In the genomic region with DNA sequence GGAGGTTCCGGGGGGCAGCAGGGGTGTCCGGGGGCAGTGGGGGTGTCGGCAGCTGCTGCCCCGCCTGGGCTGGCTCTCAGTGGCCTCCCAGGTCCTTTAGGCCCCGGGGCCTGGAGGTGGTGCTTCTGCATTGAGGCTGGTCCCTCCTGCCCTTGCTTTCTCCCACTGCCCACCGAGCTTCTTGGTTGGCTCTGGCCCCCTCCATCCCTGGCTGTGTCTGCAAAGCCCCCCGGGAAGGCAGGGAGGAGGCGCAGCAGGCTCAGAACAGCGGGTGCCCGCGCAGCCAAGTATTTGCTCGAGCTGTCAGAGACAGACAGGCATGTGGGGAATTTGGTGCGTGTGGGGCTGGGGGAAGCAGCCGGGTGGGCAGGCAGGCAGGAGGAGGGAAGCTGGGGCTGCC, we compare ENCODE assay signal across 9 cellular contexts. TPM values are rescaled to one million over a fixed set of nuclear protein-coding genes. Genes with fewer than 3 reads are reported as not detected.
DNase-seq lines count a peak whose midpoint lies in the region; ATAC-seq and TF ChIP-seq lines count a peak whose summit lies in the region.
"Had no signal": no experiment of that assay in that cellular context is flagged by ENCODE, and none has a peak within 500 bp of the region (broad histone marks: within the 10 kb centered on the region; RNA-seq: fewer than 3 reads in every experiment).

No MANE protein-coding gene starts in this region.

- H3K36me3 Mint-ChIP-seq in activated naive CD4-positive, alpha-beta T cell treated with anti-CD3 and anti-CD28 coated beads, Interleukin-2, amount 50 U/mL, for 72 hours, result no peaks in the 10 kb centered on the region

- H3K36me3 ChIP-seq in Loucy (ENCODE audit: insufficient read depth, low read length) (peaks cover 23% of the 10 kb centered on the region; the same call in 1 of the 2 replicates), colonic mucosa (no peaks in the 10 kb centered on the region), lung (ENCODE audit: control insufficient read depth in 2 of 2, insufficient read depth in 2 of 2, low read length in 2 of 2) (no peaks in the 10 kb centered on the region), tibial nerve (no peaks in the 10 kb centered on the region)

- intact Hi-C loops in colonic mucosa (cut with DNase I), result no loop called here

- H3K4me1 ChIP-seq in Loucy (ENCODE audit: insufficient read depth, low read length, poor library complexity, severe bottlenecking) (peaks cover 80% of the 10 kb centered on the region), colonic mucosa (peaks cover 21% of the 10 kb centered on the region), lung (ENCODE audit: control insufficient read depth in 2 of 2, insufficient read depth in 2 of 2, low read length in 2 of 2) (peaks cover 24 to 60% of the 10 kb centered on the region in 2 donors), tibial nerve (peaks cover 0 to 100% (median 93%) of the 10 kb centered on the region in 4 donors)

- no peaks in the 10 kb centered on the region for H3K27me3 ChIP-seq in Loucy (ENCODE audit: insufficient read depth, low read length, poor library complexity, severe bottlenecking)
- no peaks in the 10 kb centered on the region for H3K27me3 ChIP-seq in colonic mucosa
- H3K27me3 ChIP-seq in lung (ENCODE audit: control insufficient read depth, insufficient read depth), result no peaks in the 10 kb centered on the region
- H3K27me3 ChIP-seq in tibial nerve, result no peaks in the 10 kb centered on the region

- TF ChIP-seq EP300 in tibial nerve (IDR thresholded peaks at IDR 0.05), result no peak

- TF ChIP-seq POLR2A in tibial nerve (IDR thresholded peaks at IDR 0.05), result no peak

- no peaks in the 10 kb centered on the region for H3F3A ChIP-seq in Loucy (ENCODE audit: low read depth)

- no peak overlapping the region for H2AFZ ChIP-seq in Loucy (ENCODE audit: low read length)

- TF ChIP-seq CTCF in Loucy (conservative IDR thresholded peaks at IDR 0.05; ENCODE audit: low read length), result no peak
- TF ChIP-seq CTCF in colonic mucosa (IDR thresholded peaks at IDR 0.05), result no peak
- no peak for TF ChIP-seq CTCF in lung (IDR thresholded peaks at IDR 0.05; ENCODE audit: control extremely low read depth, extremely low read depth)
- no peak for TF ChIP-seq CTCF in tibial nerve (IDR thresholded peaks at IDR 0.05)

- no peaks in the 10 kb centered on the region for H3K9me3 Mint-ChIP-seq in activated naive CD4-positive, alpha-beta T cell treated with anti-CD3 and anti-CD28 coated beads, Interleukin-2, amount 50 U/mL, for 72 hours
- H3K9me3 Mint-ChIP-seq: T-helper 2 cell treated with Interferon-gamma antibody and Interleukin-4, amounts not matched to agents 5 μg/mL and 100 μg/mL, for 36 hours had no signal

- H3K27ac Mint-ChIP-seq in activated naive CD4-positive, alpha-beta T cell treated with anti-CD3 and anti-CD28 coated beads, Interleukin-2, amount 50 U/mL, for 72 hours, result no peak overlapping the region
- H3K27ac Mint-ChIP-seq: T-helper 2 cell treated with Interferon-gamma antibody and Interleukin-4, amounts not matched to agents 5 μg/mL and 100 μg/mL, for 36 hours had no signal

- peaks cover 100% of the 10 kb centered on the region for H3K79me2 ChIP-seq in Loucy (ENCODE audit: insufficient read depth, low read length)

- 20 to 24% methylated on average over 13 to 14 of the region's 14 CpGs for WGBS in lung, 2 donors
- WGBS in tibial nerve, 2 donors, result 9 to 14% methylated on average over 11 to 13 of the region's 14 CpGs

- H3K4me3 ChIP-seq in Loucy (ENCODE audit: low read length, poor library complexity, severe bottlenecking) (peak overlapping the region; percentile 23), colonic mucosa (peak overlapping the region; percentile 4), lung (no peak overlapping the region), tibial nerve (peak overlapping the region in 3 of 4 donors; percentile 23 to 41 (median 39))

- no peak for DNase-seq in colonic mucosa
- no peak for DNase-seq in lung (ENCODE audit: low spot score)
- no peak for DNase-seq in tibial nerve (ENCODE audit: low spot score in 2 of 2)
- DNase-seq in activated naive CD4-positive, alpha-beta T cell treated with anti-CD3 and anti-CD28 coated beads, Interleukin-2, amount 50 U/mL, for 72 hours (ENCODE audit: low spot score in 2 of 2), result no peak

- H3K9me3 ChIP-seq in Loucy (ENCODE audit: insufficient read depth, low read depth, low read length) (no peaks in the 10 kb centered on the region), colonic mucosa (no peaks in the 10 kb centered on the region), lung (ENCODE audit: control insufficient read depth in 2 of 2, insufficient read depth in 1 of 2, low read length in 1 of 2) (no peaks in the 10 kb centered on the region), tibial nerve (no peaks in the 10 kb centered on the region)

- H3K9ac ChIP-seq in Loucy (ENCODE audit: low read depth, low read length, poor library complexity, severe bottlenecking) (peak overlapping the region; percentile 65), colonic mucosa (ENCODE audit: low read depth in 2 of 2, low read length in 2 of 2) (peak overlapping the region; percentile 52 to 73)

- H3K27ac ChIP-seq in colonic mucosa, result peak overlapping the region; percentile 81
- H3K27ac ChIP-seq in lung (ENCODE audit: low read depth in 1 of 2, low read length in 1 of 2), result peak overlapping the region; percentile 87 to 88
- peak overlapping the region; percentile 72 to 98 (median 90) for H3K27ac ChIP-seq in tibial nerve

- H3K9me2 ChIP-seq in Loucy (replicated peaks; ENCODE audit: low read depth, low read length), result no peaks in the 10 kb centered on the region

- peak overlapping the region; percentile 98 for H3K4me2 ChIP-seq in Loucy (ENCODE audit: low read depth, low read length, poor library complexity, severe bottlenecking)

- peaks cover 96% of the 10 kb centered on the region for H4K20me1 ChIP-seq in Loucy (ENCODE audit: insufficient read depth, low read length, poor library complexity, severe bottlenecking)

- no peak for ATAC-seq in lung (ENCODE audit: insufficient read depth, low FRiP score)
- ATAC-seq in GM19463 (IDR thresholded peaks at IDR 0.05; ENCODE audit: unreplicated experiment), result no peak
- no peak for ATAC-seq in GM18511 (IDR thresholded peaks at IDR 0.05; ENCODE audit: unreplicated experiment)
- ATAC-seq in activated naive CD4-positive, alpha-beta T cell treated with anti-CD3 and anti-CD28 coated beads, Interleukin-2, amount 50 U/mL, for 72 hours, result no peak
- no peak for ATAC-seq in HG03196 (IDR thresholded peaks at IDR 0.05; ENCODE audit: unreplicated experiment)

RNA-seq across cellular contexts. Expression of gene CXXC5, which starts 11.5 kb away (rescaled TPM):
- total RNA-seq in colonic mucosa (10 to 100 TPM; 32.3 to 40.4 TPM), lung (10 to 100 TPM; 26.5 to 39.8 TPM), tibial nerve (10 to 100 TPM; 45.0 to 80.4 (median 67.0) TPM)
- polyA plus RNA-seq in lung, result 10 to 100 TPM; 20.7 to 23.5 TPM
- total RNA-seq in activated naive CD4-positive, alpha-beta T cell treated with anti-CD3 and anti-CD28 coated beads, Interleukin-2, amount 50 U/mL, for 72 hours, result 1 to 10 TPM; 1.8 to 3.5 TPM

Comparison
In these comparisons a context has a peak if more than half of its experiments do, and no peak if none do; other contexts are left out.
1. RNA of gene CXXC5, which starts 11.5 kb away (total RNA-seq): 45.0 to 80.4 TPM in tibial nerve, 32.3 to 40.4 TPM in colonic mucosa and 26.5 to 39.8 TPM in lung; 1.8 to 3.5 TPM in activated naive CD4-positive, alpha-beta T cell treated with anti-CD3 and anti-CD28 coated beads, Interleukin-2, amount 50 U/mL, for 72 hours; every median in the first group is over 4 times any median in the second.
2. Peak in every context shown above with its lines, with median percentiles within 50 percentile points of each other: H3K27ac ChIP-seq.